Comparison of ENCODE assay signal across 3 cellular contexts in genomic region chr14:87184180-87184579, GRCh38.
TF ChIP-seq lines count a peak whose summit lies in the region.

No MANE protein-coding gene starts in this region.

TF ChIP-seq in A549, 52 proteins besides CTCF, POLR2A, EP300 and RAD21:
- TF ChIP-seq MAFK (IDR thresholded peaks at IDR 0.05; ENCODE audit: partially characterized antibody) (peak; percentile 76), PHF8 (IDR thresholded peaks at IDR 0.05; ENCODE audit: borderline replicate concordance, low read depth) (no peak), RFX5 (IDR thresholded peaks at IDR 0.05) (no peak), MAX (IDR thresholded peaks at IDR 0.05) (no peak)
TF ChIP-seq in A549: peak in this region for 1.

TF ChIP-seq in IMR-90, 13 proteins besides CTCF, POLR2A, EP300 and RAD21:
- TF ChIP-seq FOS (IDR thresholded peaks at IDR 0.05; ENCODE audit: low read depth, low read length) = no peak
- no peak for TF ChIP-seq USF2 (IDR thresholded peaks at IDR 0.05; ENCODE audit: low read depth, low read length)
- TF ChIP-seq NFE2L2 (IDR thresholded peaks at IDR 0.05; ENCODE audit: low read depth, low read length) = no peak
- no peak for TF ChIP-seq RFX5 (IDR thresholded peaks at IDR 0.05; ENCODE audit: low read depth, low read length)
- peak; percentile 86 for TF ChIP-seq MAFK (IDR thresholded peaks at IDR 0.05; ENCODE audit: low read depth, low read length)
- no peak for TF ChIP-seq CHD1 (IDR thresholded peaks at IDR 0.05; ENCODE audit: low read depth, low read length)

TF ChIP-seq in H1, 55 proteins besides CTCF, POLR2A, EP300 and RAD21:
- TF ChIP-seq MAFK (IDR thresholded peaks at IDR 0.05; ENCODE audit: low read depth, low read length) (peak; percentile 65; the same call in 1 of the 2 replicates), NANOG (IDR thresholded peaks at IDR 0.05; ENCODE audit: insufficient read depth, low read depth, low read length, poor library complexity, severe bottlenecking) (no peak)
TF ChIP-seq in H1: peak in this region for 1.
